12 cellular contexts compared by ENCODE assay signal in genomic region chr6:5580736-5581568, GRCh38.
DNase-seq lines count a peak whose midpoint lies in the region; ATAC-seq, FAIRE-seq and TF ChIP-seq lines count a peak whose summit lies in the region.
"Had no signal": no experiment of that assay in that cellular context is flagged by ENCODE, and none has a peak within 500 bp of the region (broad histone marks: within the 10 kb centered on the region; RNA-seq: fewer than 3 reads in every experiment).

No MANE protein-coding gene starts in this region.

- peaks cover 17% of the 10 kb centered on the region for H3K4me1 Mint-ChIP-seq in activated B cell treated with CpG ODN at 0.5 μM for 24 hours
- H3K4me1 Mint-ChIP-seq in naive thymus-derived CD8-positive, alpha-beta T cell: peaks cover 9 to 36% (median 31%) of the 10 kb centered on the region in 4 donors

- H3K27me3 Mint-ChIP-seq in activated B cell treated with CpG ODN at 0.5 μM for 24 hours: no peaks in the 10 kb centered on the region
- no peaks in the 10 kb centered on the region for H3K27me3 Mint-ChIP-seq in naive thymus-derived CD8-positive, alpha-beta T cell

- POLR2A ChIA-PET in activated B cell treated with CpG ODN at 0.5 μM for 24 hours (lab: Charles Lee): no interaction called here
- POLR2A ChIA-PET in naive thymus-derived CD8-positive, alpha-beta T cell (lab: Charles Lee): interaction anchor here (0.5 to 0.7 kb wide), 2 partner anchors 38 to 125 kb away, joined by 3 read pairs; no protein-coding TSS in a partner anchor

- TF ChIP-seq POLR2A in GM12891 (IDR thresholded peaks at IDR 0.05; ENCODE audit: low read depth, low read length): no peak

- TF ChIP-seq CTCF in activated B cell treated with CpG ODN at 0.5 μM for 24 hours (IDR thresholded peaks at IDR 0.05): no peak

- intact Hi-C loops in activated B cell treated with CpG ODN at 0.5 μM for 24 hours (cut with micrococcal nuclease): loop anchor here (5.0 kb wide), 1 partner anchor 416 kb away; no protein-coding TSS in a partner anchor
- intact Hi-C loops in posterior vena cava (cut with DNase I): no loop called here

- FAIRE-seq in GM12891 (lab: Jason Lieb, UNC): peak; percentile 85
- FAIRE-seq: A204.1 had no signal

- peak overlapping the region; percentile 35 for H3K4me3 Mint-ChIP-seq in activated B cell treated with CpG ODN at 0.5 μM for 24 hours
- peak overlapping the region; percentile 24 to 74 (median 65) for H3K4me3 Mint-ChIP-seq in naive thymus-derived CD8-positive, alpha-beta T cell

- ATAC-seq in activated B cell treated with CpG ODN at 0.5 μM for 24 hours (ENCODE audit: low read depth): peak; percentile 61
- peak; percentile 79 to 89 for ATAC-seq in naive thymus-derived CD8-positive, alpha-beta T cell
- ATAC-seq in HG03095 (IDR thresholded peaks at IDR 0.05; ENCODE audit: unreplicated experiment): no peak
- no peak for ATAC-seq in GM21423 (IDR thresholded peaks at IDR 0.05; ENCODE audit: unreplicated experiment)

- H3K27ac Mint-ChIP-seq in activated B cell treated with CpG ODN at 0.5 μM for 24 hours: peak overlapping the region; percentile 65
- H3K27ac Mint-ChIP-seq in naive thymus-derived CD8-positive, alpha-beta T cell: peak overlapping the region; percentile 88 to 99 (median 95)

- CTCF ChIA-PET in activated B cell treated with CpG ODN at 0.5 μM for 24 hours (lab: Charles Lee): no interaction called here

- DNase-seq in NCI-H2081 (lab: John Stamatoyannopoulos, UW) (peak; percentile 2 to 74), NCI-H2081 treated with DMSO at 0.1 percent for 48 hours (lab: John Stamatoyannopoulos, UW) (no peak), GM12891 (ENCODE audit: insufficient read length, low spot score) (no peak), activated B cell treated with CpG ODN at 0.5 μM for 24 hours (no peak), posterior vena cava (ENCODE audit: low spot score) (no peak)
- peak; percentile 7 to 68 (median 24) for DNase-seq in naive thymus-derived CD8-positive, alpha-beta T cell
- DNase-seq: dorsolateral prefrontal cortex, NCI-H1436, testis had no signal

- peaks cover 6% of the 10 kb centered on the region for H3K36me3 Mint-ChIP-seq in activated B cell treated with CpG ODN at 0.5 μM for 24 hours (ENCODE audit: low read depth)
- H3K36me3 Mint-ChIP-seq in naive thymus-derived CD8-positive, alpha-beta T cell: peaks cover 0 to 6% (median 3%) of the 10 kb centered on the region in 3 donors

- no peaks in the 10 kb centered on the region for H3K9me3 Mint-ChIP-seq in activated B cell treated with CpG ODN at 0.5 μM for 24 hours
- peaks cover 0 to 6% (median 3%) of the 10 kb centered on the region in 9 donors for H3K9me3 Mint-ChIP-seq in naive thymus-derived CD8-positive, alpha-beta T cell

TF ChIP-seq in GM12891, 5 proteins besides CTCF, POLR2A, EP300 and RAD21:
- TF ChIP-seq POU2F2 (IDR thresholded peaks at IDR 0.05; ENCODE audit: low read depth, low read length): no peak
- no peak for TF ChIP-seq TAF1 (IDR thresholded peaks at IDR 0.05; ENCODE audit: low read depth, low read length)
- TF ChIP-seq PAX5 (IDR thresholded peaks at IDR 0.05; ENCODE audit: insufficient read depth, low read length, severe bottlenecking): no peak
- no peak for TF ChIP-seq SPI1 (IDR thresholded peaks at IDR 0.05; ENCODE audit: low read depth, low read length)
- TF ChIP-seq POLR2AphosphoS5 (IDR thresholded peaks at IDR 0.05; ENCODE audit: low read depth, low read length): no peak

Comparison
In these comparisons a context has a peak if more than half of its experiments do, and no peak if none do; other contexts are left out.
1. DNase-seq: peak in NCI-H2081 (2 of 2) and naive thymus-derived CD8-positive, alpha-beta T cell (10 of 10); none in NCI-H2081 treated with DMSO at 0.1 percent for 48 hours (single experiment), GM12891 (single experiment), activated B cell treated with CpG ODN at 0.5 μM for 24 hours (single experiment) and posterior vena cava (single experiment).
2. ATAC-seq: peak in activated B cell treated with CpG ODN at 0.5 μM for 24 hours (single experiment) and naive thymus-derived CD8-positive, alpha-beta T cell (2 of 2); none in HG03095 (single experiment) and GM21423 (single experiment).